8 cellular contexts compared by ENCODE assay signal in genomic region chr4:123599061-123599919, GRCh38.
DNase-seq lines count a peak whose midpoint lies in the region; ATAC-seq lines count a peak whose summit lies in the region.

No MANE protein-coding gene starts in this region.

- no peak overlapping the region for H3K56ac ChIP-seq in mesendoderm (ENCODE audit: low read length)

- no peak overlapping the region for H4K5ac ChIP-seq in mesendoderm (ENCODE audit: low read length)

- H3K36me3 ChIP-seq in adipocyte (ENCODE audit: control insufficient read depth, insufficient read depth, low read length, severe bottlenecking) (no peaks in the 10 kb centered on the region), mesendoderm (ENCODE audit: control insufficient read depth, insufficient read depth, low read length) (no peaks in the 10 kb centered on the region)

- no peaks in the 10 kb centered on the region for H3K79me2 ChIP-seq in mesendoderm (ENCODE audit: control insufficient read depth, insufficient read depth, low read length)

- peak overlapping the region; percentile 39 for H3K4me3 ChIP-seq in adipocyte (ENCODE audit: low read length)
- H3K4me3 ChIP-seq in mesendoderm (ENCODE audit: low read length): no peak overlapping the region

- ATAC-seq in GM19023 (IDR thresholded peaks at IDR 0.05; ENCODE audit: unreplicated experiment) (peak; percentile 1), HG03095 (IDR thresholded peaks at IDR 0.05; ENCODE audit: unreplicated experiment) (peak; percentile 9), HG03469 (IDR thresholded peaks at IDR 0.05; ENCODE audit: unreplicated experiment) (no peak)

- H3K23ac ChIP-seq in mesendoderm (ENCODE audit: low read length): no peak overlapping the region

- H3K18ac ChIP-seq in mesendoderm (ENCODE audit: low read length): no peak overlapping the region

- no peaks in the 10 kb centered on the region for H3K79me1 ChIP-seq in mesendoderm (ENCODE audit: low read length)

- H3K4me1 ChIP-seq in adipocyte (ENCODE audit: control insufficient read depth, insufficient read depth, low read length) (peaks cover 26% of the 10 kb centered on the region), mesendoderm (ENCODE audit: control insufficient read depth, low read depth, low read length) (peaks cover 2% of the 10 kb centered on the region)

- H2BK120ac ChIP-seq in mesendoderm (ENCODE audit: low read depth, low read length): no peak overlapping the region

- H2BK5ac ChIP-seq in mesendoderm (ENCODE audit: low read length): no peak overlapping the region

- no peak overlapping the region for H4K8ac ChIP-seq in mesendoderm (ENCODE audit: low read depth, low read length)

- no peak overlapping the region for H3K9ac ChIP-seq in adipocyte (ENCODE audit: low read length)
- no peak overlapping the region for H3K9ac ChIP-seq in mesendoderm (ENCODE audit: low read length)

- H3K4ac ChIP-seq in mesendoderm (ENCODE audit: low read depth, low read length): no peak overlapping the region

- no peaks in the 10 kb centered on the region for H3K27me3 ChIP-seq in adipocyte (replicated peaks; ENCODE audit: control insufficient read depth, insufficient read depth, low read length)
- H3K27me3 ChIP-seq in mesendoderm (ENCODE audit: insufficient read depth, low read length, poor library complexity): no peaks in the 10 kb centered on the region

- DNase-seq in adipocyte (ENCODE audit: low read depth): peak; percentile 80
- DNase-seq in mesendoderm: no peak
- no peak for DNase-seq in HPDE6-E6E7 (ENCODE audit: extremely low spot score)
- no peak for DNase-seq in NCI-H526 treated with DMSO at 0.1 percent for 48 hours (lab: John Stamatoyannopoulos, UW)
- DNase-seq in NCI-H1694 treated with DMSO at 0.1 percent for 48 hours (lab: John Stamatoyannopoulos, UW): no peak

- H3K4me2 ChIP-seq in mesendoderm (ENCODE audit: low read length): no peak overlapping the region

- H2AK5ac ChIP-seq in mesendoderm (ENCODE audit: low read length): peak overlapping the region; percentile 28

- peak overlapping the region; percentile 96 for H2BK15ac ChIP-seq in mesendoderm (replicated peaks; ENCODE audit: low read depth)

- WGBS in mesendoderm (ENCODE audit: extremely low coverage, insufficient coverage, low lambda C conversion rate): no CpG with 5 or more reads among the region's 3 CpGs

- no peaks in the 10 kb centered on the region for H3K9me3 ChIP-seq in adipocyte (ENCODE audit: control insufficient read depth, low read length)

- no peak overlapping the region for H3K27ac ChIP-seq in mesendoderm (ENCODE audit: low read depth, low read length)
